In genomic region chr2:76684762-76685161, GRCh38 we compare ENCODE assay signal across 19 cellular contexts.
"Had no signal": no experiment of that assay in that cellular context is flagged by ENCODE, and none has a peak within 500 bp of the region (broad histone marks: within the 10 kb centered on the region; RNA-seq: fewer than 3 reads in every experiment).

No MANE protein-coding gene starts in this region.

- H3K36me3 ChIP-seq: colonic mucosa, neural progenitor cell, prostate gland, upper lobe of left lung had no signal

- H3K9me3 Mint-ChIP-seq: neural progenitor cell had no signal

- H3K9ac ChIP-seq: neural progenitor cell had no signal

- H3K36me3 Mint-ChIP-seq: neural progenitor cell had no signal

- H3K4me3 ChIP-seq: colonic mucosa, neural progenitor cell, prostate gland, upper lobe of left lung had no signal

- DNase-seq: activated CD4-positive, alpha-beta T cell treated with anti-CD3 and anti-CD28 coated beads, Interleukin-2, amount 50 U/mL, for 1 hour; activated CD8-positive, alpha-beta memory T cell treated with anti-CD3 and anti-CD28 coated beads, Interleukin-2, amount 50 U/mL, for 4 hours; activated naive CD4-positive, alpha-beta T cell treated with anti-CD3 and anti-CD28 coated beads for 36 hours; activated T-cell treated with anti-CD3 and anti-CD28 coated beads, Interleukin-2, amount 50 U/mL, for 4 hours; aorta; colonic mucosa; foreskin melanocyte; hypothalamus; midbrain; right cardiac atrium; stimulated activated CD4-positive, alpha-beta T cell treated with anti-CD3 and anti-CD28 coated beads, Interleukin-2, amount 100 ng/mL, for 48 hours; stimulated activated naive CD8-positive, alpha-beta T cell treated with anti-CD3 and anti-CD28 coated beads, Interleukin-15, amount 100 ng/mL, for 72 hours; upper lobe of left lung had no signal

- H3K27me3 ChIP-seq: colonic mucosa, neural progenitor cell, upper lobe of left lung had no signal

- H3K9me3 ChIP-seq: colonic mucosa, prostate gland, upper lobe of left lung had no signal

- H3K4me1 ChIP-seq: colonic mucosa, neural progenitor cell, prostate gland, upper lobe of left lung had no signal

- H3K27me3 Mint-ChIP-seq: central memory CD8-positive, alpha-beta T cell; stimulated activated naive CD8-positive, alpha-beta T cell treated with anti-CD3 and anti-CD28 coated beads, Interleukin-15, amount 100 ng/mL, for 72 hours had no signal

- H3K4me1 Mint-ChIP-seq: central memory CD8-positive, alpha-beta T cell; neural progenitor cell; stimulated activated naive CD8-positive, alpha-beta T cell treated with anti-CD3 and anti-CD28 coated beads, Interleukin-15, amount 100 ng/mL, for 72 hours had no signal

- H3K27ac Mint-ChIP-seq: activated naive CD4-positive, alpha-beta T cell treated with anti-CD3 and anti-CD28 coated beads for 36 hours; neural progenitor cell; stimulated activated naive CD8-positive, alpha-beta T cell treated with anti-CD3 and anti-CD28 coated beads, Interleukin-15, amount 100 ng/mL, for 72 hours; T-helper 1 cell treated with Interleukin-12 subunit alpha and Interleukin-12 subunit beta and Interleukin-4 antibody, amounts not matched to agents 30 μg/mL and 1 μg/mL, for 36 hours had no signal

- H3K4me3 Mint-ChIP-seq: activated naive CD4-positive, alpha-beta T cell treated with anti-CD3 and anti-CD28 coated beads for 36 hours; activated T-cell treated with anti-CD3 and anti-CD28 coated beads, Interleukin-2, amount 50 U/mL, for 4 hours; central memory CD8-positive, alpha-beta T cell; neural progenitor cell; stimulated activated naive CD8-positive, alpha-beta T cell treated with anti-CD3 and anti-CD28 coated beads, Interleukin-15, amount 100 ng/mL, for 72 hours; T-helper 1 cell treated with Interleukin-12 subunit alpha and Interleukin-12 subunit beta and Interleukin-4 antibody, amounts not matched to agents 30 μg/mL and 1 μg/mL, for 36 hours had no signal

- H3K4me2 ChIP-seq: neural progenitor cell had no signal

- ATAC-seq: activated CD4-positive, CD25-positive, alpha-beta regulatory T cell treated with anti-CD3 and anti-CD28 coated beads, Interleukin-2, amount 50 U/mL, for 24 hours; activated T-cell treated with anti-CD3 and anti-CD28 coated beads, Interleukin-2, amount 50 U/mL, for 4 hours; left lobe of liver; right cardiac atrium; stimulated activated naive CD8-positive, alpha-beta T cell treated with anti-CD3 and anti-CD28 coated beads, Interleukin-15, amount 100 ng/mL, for 72 hours had no signal

- H3K27ac ChIP-seq: colonic mucosa, neural progenitor cell, prostate gland, upper lobe of left lung had no signal
